In genomic region chr1:21439721-21440629, GRCh38 we compare ENCODE assay signal across 8 cellular contexts. TPM values are rescaled to one million over a fixed set of nuclear protein-coding genes. Genes with fewer than 3 reads are reported as not detected.
DNase-seq lines count a peak whose midpoint lies in the region; ATAC-seq and TF ChIP-seq lines count a peak whose summit lies in the region.

Gene NBPF3 (plus strand): TSS chr1:21440137. CDS start chr1:21445087, 4,950 bp downstream.

- no peak for TF ChIP-seq CTCF in liver (IDR thresholded peaks at IDR 0.05; ENCODE audit: low read depth, low read length, missing input control)

- TF ChIP-seq RAD21 in liver (IDR thresholded peaks at IDR 0.05): no peak

- H3K36me3 ChIP-seq in liver (ENCODE audit: control insufficient read depth in 4 of 4, insufficient read depth in 3 of 4, low read depth in 1 of 4, low read length in 3 of 4): no peaks in the 10 kb centered on the region

- no peaks in the 10 kb centered on the region for H3K9me3 ChIP-seq in liver (ENCODE audit: control insufficient read depth in 4 of 4, low read length in 3 of 4)

- peak; percentile 80 for ATAC-seq in GM18858 (IDR thresholded peaks at IDR 0.05; ENCODE audit: unreplicated experiment)
- ATAC-seq in HG03196 (IDR thresholded peaks at IDR 0.05; ENCODE audit: unreplicated experiment): peak; percentile 92

- H3K4me3 ChIP-seq in liver (ENCODE audit: low read depth in 1 of 3, low read length in 3 of 3): peak within 1 kb of the TSS; percentile 54 to 79 (median 67)

- no peak within 1 kb of the TSS for H3K9ac ChIP-seq in liver (ENCODE audit: low read depth in 1 of 2, low read length in 2 of 2)

- peaks cover 0 to 6% (median 5%) of the 10 kb centered on the region in 4 donors for H3K4me1 ChIP-seq in liver (ENCODE audit: control insufficient read depth in 4 of 4, insufficient read depth in 4 of 4, low read length in 3 of 4)

- WGBS in liver: under 1% methylated on average over 87 of the region's 87 CpGs

- H3K27me3 ChIP-seq in liver (ENCODE audit: control insufficient read depth in 4 of 4, insufficient read depth in 4 of 4, low read length in 3 of 4): no peaks in the 10 kb centered on the region

- peak within 1 kb of the TSS in 1 of 2 donors; percentile 54 for H3K27ac ChIP-seq in liver (ENCODE audit: low read depth in 1 of 2, low read length in 2 of 2)

- DNase-seq in 8988T: peak; percentile 71
- peak; percentile 77 for DNase-seq in NCI-H446 treated with DMSO at 0.1 percent for 48 hours (lab: John Stamatoyannopoulos, UW)
- peak; percentile 66 to 82 for DNase-seq in activated CD4-positive, alpha-beta T cell treated with anti-CD3 and anti-CD28 coated beads, Interleukin-2, amount 50 U/mL, for 24 hours (ENCODE audit: low read depth in 1 of 2, low spot score in 1 of 2)
- peak; percentile 68 for DNase-seq in dermis blood vessel endothelial cell
- DNase-seq in stimulated activated CD4-positive, alpha-beta T cell treated with anti-CD3 and anti-CD28 coated beads, Interleukin-2, amount 100 ng/mL, for 48 hours: peak; percentile 79 to 81

TF ChIP-seq in liver, 16 proteins besides CTCF, POLR2A, EP300 and RAD21:
- TF ChIP-seq SP1 (IDR thresholded peaks at IDR 0.05) (no peak), NR2F2 (IDR thresholded peaks at IDR 0.05) (no peak), YY1 (IDR thresholded peaks at IDR 0.05) (peak; percentile 48), JUND (IDR thresholded peaks at IDR 0.05) (no peak), MAX (IDR thresholded peaks at IDR 0.05) (peak; percentile 20), HNF4A (conservative IDR thresholded peaks at IDR 0.05) (no peak), HNF4G (IDR thresholded peaks at IDR 0.05) (no peak), ATF3 (IDR thresholded peaks at IDR 0.05) (no peak), FOXA2 (IDR thresholded peaks at IDR 0.05) (no peak), RXRA (IDR thresholded peaks at IDR 0.05) (no peak), TAF1 (conservative IDR thresholded peaks at IDR 0.05) (no peak), EGR1 (IDR thresholded peaks at IDR 0.05; ENCODE audit: low read depth in 2 of 2) (no peak), REST (IDR thresholded peaks at IDR 0.05) (no peak), ZBTB33 (IDR thresholded peaks at IDR 0.05) (no peak), GABPA (IDR thresholded peaks at IDR 0.05 in 1 of 2, conservative IDR thresholded peaks at IDR 0.05 in 1 of 2) (peak in 1 of 2 donors; percentile 48), FOXA1 (IDR thresholded peaks at IDR 0.05) (no peak)

RNA-seq across cellular contexts. Expression of gene NBPF3, which starts in this region (rescaled TPM):
- total RNA-seq in dermis blood vessel endothelial cell (1.4 and 6.6 TPM in 2 replicates), liver (1 to 10 TPM; 1.5 to 4.0 TPM)
- polyA plus RNA-seq in liver: 1 to 10 TPM; 1.4 to 2.0 TPM
